In the genomic region with DNA sequence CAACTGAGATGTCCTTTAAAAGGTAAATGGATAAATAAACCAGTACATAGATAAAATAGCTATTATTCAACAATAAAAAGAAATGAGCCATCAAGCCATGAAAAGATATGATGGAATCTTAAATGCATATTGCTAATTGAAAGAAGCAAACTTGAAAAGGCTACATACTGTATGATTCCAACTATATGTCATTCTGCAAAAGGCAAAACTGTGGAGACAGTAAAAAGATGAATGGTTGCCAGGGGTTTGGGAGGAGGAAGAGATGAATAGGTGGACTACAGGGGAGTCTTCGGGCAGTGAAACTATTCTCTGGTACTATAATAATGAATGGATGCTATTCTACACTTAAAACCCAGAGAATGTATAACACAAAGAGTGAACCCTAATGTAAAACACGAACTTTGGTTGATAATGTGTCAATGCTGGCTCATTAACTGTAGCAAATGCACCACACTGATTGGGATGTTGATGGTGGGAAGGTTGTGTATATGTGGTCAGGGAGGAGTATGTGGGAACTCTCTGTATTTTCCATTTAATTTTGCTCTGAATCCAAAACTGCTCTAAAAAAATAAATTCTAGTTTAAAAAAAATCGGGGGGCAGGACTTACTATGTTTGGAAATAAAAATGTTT, we compare ENCODE assay signal across 34 cellular contexts.
"Had no signal": no experiment of that assay in that cellular context is flagged by ENCODE, and none has a peak within 500 bp of the region (broad histone marks: within the 10 kb centered on the region; RNA-seq: fewer than 3 reads in every experiment).

No MANE protein-coding gene starts in this region.

- H3K27me3 ChIP-seq: MG63 had no signal

- H3K9me3 ChIP-seq: MG63 had no signal

- H3K4me3 ChIP-seq: MG63 had no signal

- H3K36me3 ChIP-seq: MG63 had no signal

- DNase-seq: Kasumi-1, MG63, MM.1S, MV-4-11, NCI-H1048, NCI-H1092, NCI-H1092 treated with DMSO at 0.1 percent for 48 hours, NCI-H1105, NCI-H1105 treated with DMSO at 0.1 percent for 48 hours, NCI-H1417, NCI-H1417 treated with DMSO at 0.1 percent for 48 hours, NCI-H1436, NCI-H1436 treated with DMSO at 0.1 percent for 48 hours, NCI-H146, NCI-H1694, NCI-H1694 treated with DMSO at 0.1 percent for 48 hours, NCI-H187, NCI-H187 treated with DMSO at 0.1 percent for 48 hours, NCI-H1930, NCI-H2029, NCI-H2029 treated with DMSO at 0.1 percent for 48 hours, NCI-H2081, NCI-H2081 treated with DMSO at 0.1 percent for 48 hours, NCI-H2107, NCI-H2171, NCI-H2171 treated with DMSO at 0.1 percent for 48 hours, NCI-H2227 treated with DMSO at 0.1 percent for 48 hours, NCI-H226, NCI-H345, NCI-H446, NCI-H446 treated with DMSO at 0.1 percent for 48 hours, NCI-H510A, NCI-H510A treated with DMSO at 0.1 percent for 48 hours, NCI-H524 treated with DMSO at 0.1 percent for 48 hours had no signal
